ENCODE assay signal across 17 cellular contexts in the genomic region with DNA sequence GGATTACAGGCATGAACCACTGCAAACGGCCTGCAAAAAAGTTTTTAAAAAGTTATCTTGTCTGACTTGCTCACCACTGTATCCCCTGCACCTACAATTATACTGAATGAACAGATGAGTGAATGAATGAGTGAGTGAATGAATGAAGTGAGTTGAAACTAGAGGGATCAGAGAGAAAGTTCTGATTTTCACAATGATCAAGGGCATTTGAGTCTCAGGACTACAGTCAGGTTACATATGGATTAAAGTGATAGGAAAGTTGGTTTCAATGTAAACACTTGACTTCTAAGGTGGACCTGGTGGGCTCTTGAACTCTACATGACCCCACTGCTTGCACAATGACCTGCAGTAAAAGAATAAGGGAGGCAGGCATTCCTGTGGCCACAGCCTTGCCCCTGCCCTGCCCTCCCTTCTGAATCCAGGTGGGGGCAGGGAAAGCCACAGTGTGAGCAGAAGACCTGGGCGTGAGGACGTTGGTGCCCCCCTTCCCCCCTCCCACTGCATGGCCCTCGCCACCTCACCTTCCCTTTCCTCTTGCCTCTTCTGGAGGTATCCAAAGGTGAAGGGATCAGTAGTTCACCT. TPM values are rescaled to one million over a fixed set of nuclear protein-coding genes. Genes with fewer than 3 reads are reported as not detected.
DNase-seq lines count a peak whose midpoint lies in the region; ATAC-seq and FAIRE-seq lines count a peak whose summit lies in the region.
"Had no signal": no experiment of that assay in that cellular context is flagged by ENCODE, and none has a peak within 500 bp of the region (broad histone marks: within the 10 kb centered on the region; RNA-seq: fewer than 3 reads in every experiment).

No MANE protein-coding gene starts in this region.

- ATAC-seq in GM18517 (IDR thresholded peaks at IDR 0.05; ENCODE audit: unreplicated experiment) (no peak), GM18867 (IDR thresholded peaks at IDR 0.05; ENCODE audit: unreplicated experiment) (no peak)
- ATAC-seq: activated CD8-positive, alpha-beta T cell treated with anti-CD3 and anti-CD28 coated beads for 36 hours had no signal

- DNase-seq in Daoy (ENCODE audit: low read depth): peak; percentile 11
- DNase-seq in NCI-H510A treated with DMSO at 0.1 percent for 48 hours (lab: John Stamatoyannopoulos, UW): peak; percentile 41
- DNase-seq in left kidney (ENCODE audit: low read depth, low spot score): peak; percentile 52
- no peak for DNase-seq in RCC 7860 (ENCODE audit: low spot score)
- DNase-seq: activated CD8-positive, alpha-beta T cell treated with anti-CD3 and anti-CD28 coated beads for 36 hours; amniotic stem cell; glutamatergic neuron; GM23248; IMR-90; kidney; NCI-H1436 treated with DMSO at 0.1 percent for 48 hours; OCI-M1; stomach had no signal

- no peak for FAIRE-seq in RCC 7860 (lab: Jason Lieb, UNC)
- FAIRE-seq: colon, kidney had no signal

RNA-seq across cellular contexts. Expression of gene C2orf80, which starts 10.7 kb away (rescaled TPM):
- not detected in 2 replicates for total RNA-seq in Daoy (2014; rRNA removed; shearing (Covaris generic))
- total RNA-seq: activated CD8-positive, alpha-beta T cell treated with anti-CD3 and anti-CD28 coated beads for 36 hours; GM23248; IMR-90; kidney; NCI-H460; stomach had no signal

RNA-seq across cellular contexts. Expression of gene CRYGA, which starts 15.7 kb away (rescaled TPM):
- total RNA-seq in Daoy (2014; rRNA removed; shearing (Covaris generic)): not detected in 2 replicates
- total RNA-seq: activated CD8-positive, alpha-beta T cell treated with anti-CD3 and anti-CD28 coated beads for 36 hours; GM23248; IMR-90; kidney; NCI-H460; stomach had no signal

RNA-seq across cellular contexts. Expression of gene CRYGB, which starts 33.2 kb away (rescaled TPM):
- total RNA-seq in Daoy (2014; rRNA removed; shearing (Covaris generic)): not detected in 2 replicates
- total RNA-seq: activated CD8-positive, alpha-beta T cell treated with anti-CD3 and anti-CD28 coated beads for 36 hours; GM23248; IMR-90; kidney; NCI-H460; stomach had no signal

RNA-seq across cellular contexts. Expression of gene CRYGC, which starts 49.5 kb away (rescaled TPM):
- not detected in 2 replicates for total RNA-seq in Daoy (2014; rRNA removed; shearing (Covaris generic))
- total RNA-seq: activated CD8-positive, alpha-beta T cell treated with anti-CD3 and anti-CD28 coated beads for 36 hours; GM23248; IMR-90; kidney; NCI-H460; stomach had no signal

RNA-seq across cellular contexts. Expression of gene CRYGD, which starts 54.8 kb away (rescaled TPM):
- not detected in 2 replicates for total RNA-seq in Daoy (2014; rRNA removed; shearing (Covaris generic))
- total RNA-seq: activated CD8-positive, alpha-beta T cell treated with anti-CD3 and anti-CD28 coated beads for 36 hours; GM23248; IMR-90; kidney; NCI-H460; stomach had no signal
